ENCODE assay signal across 8 cellular contexts in the genomic region with DNA sequence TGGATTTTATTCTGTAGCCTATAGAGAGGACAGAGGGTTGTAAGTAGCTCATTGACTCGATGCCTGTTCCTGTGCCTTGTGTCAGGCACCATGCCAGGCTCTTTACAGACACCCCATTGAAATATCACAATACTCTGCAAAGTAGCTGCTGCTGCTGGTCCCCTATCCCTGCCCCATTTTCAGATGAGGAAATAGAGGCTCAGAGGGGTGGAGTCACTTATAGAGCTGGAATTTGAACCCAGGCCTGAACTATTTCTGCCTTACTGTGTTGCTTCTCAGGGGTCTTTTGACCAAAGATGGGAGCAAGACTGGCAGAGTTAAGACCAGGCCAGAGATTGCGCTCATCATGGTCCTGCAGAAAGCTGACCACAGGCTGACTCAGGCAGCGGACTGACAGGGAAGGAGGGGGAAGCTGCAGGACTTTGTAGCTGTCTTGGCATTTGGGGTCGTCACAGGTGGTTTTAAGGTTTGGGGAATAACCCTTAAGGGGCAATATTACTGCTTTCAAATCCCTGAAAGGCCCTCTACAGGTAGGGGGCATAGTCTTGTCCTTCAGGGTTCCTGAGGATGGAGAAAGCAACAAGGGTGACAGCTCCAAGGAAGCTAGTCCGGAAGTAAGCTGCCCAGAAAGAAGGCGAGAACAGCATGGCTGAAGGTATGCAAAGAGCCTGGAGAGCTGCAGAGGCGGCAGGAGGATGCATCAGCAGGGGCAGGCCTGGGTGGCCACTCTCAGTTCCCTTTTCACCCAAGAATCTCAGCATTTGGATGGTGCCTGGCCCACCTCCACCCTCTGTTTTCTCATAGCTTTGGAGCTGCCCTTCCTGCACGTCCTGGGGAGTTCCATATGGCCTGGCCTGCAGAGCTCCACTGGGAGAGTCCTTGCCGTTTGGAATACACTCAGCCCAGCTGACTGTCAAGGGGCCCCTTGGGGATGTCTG. TPM values are rescaled to one million over a fixed set of nuclear protein-coding genes. Genes with fewer than 3 reads are reported as not detected.
DNase-seq lines count a peak whose midpoint lies in the region; ATAC-seq and TF ChIP-seq lines count a peak whose summit lies in the region.

No MANE protein-coding gene starts in this region.

- H3K4me1 Mint-ChIP-seq in chondrocyte (ENCODE audit: low read depth), result peaks cover 72% of the 10 kb centered on the region

- ATAC-seq in GM21423 (IDR thresholded peaks at IDR 0.05; ENCODE audit: unreplicated experiment), result peak; percentile 81
- peak; percentile 68 for ATAC-seq in HG03571 (IDR thresholded peaks at IDR 0.05; ENCODE audit: unreplicated experiment)
- no peak for ATAC-seq in activated naive CD4-positive, alpha-beta T cell treated with anti-CD3 and anti-CD28 coated beads, Interleukin-2, amount 50 U/mL, for 72 hours

- H3K27ac Mint-ChIP-seq in chondrocyte (ENCODE audit: unreplicated experiment), result peak overlapping the region; percentile 89
- no peak overlapping the region for H3K27ac Mint-ChIP-seq in activated naive CD4-positive, alpha-beta T cell treated with anti-CD3 and anti-CD28 coated beads, Interleukin-2, amount 50 U/mL, for 72 hours

- peak overlapping the region; percentile 81 for H3K4me3 Mint-ChIP-seq in chondrocyte (ENCODE audit: unreplicated experiment)

- no peaks in the 10 kb centered on the region for H3K27me3 Mint-ChIP-seq in chondrocyte (ENCODE audit: low read depth)

- no peaks in the 10 kb centered on the region for H3K9me3 Mint-ChIP-seq in chondrocyte (ENCODE audit: low read depth)
- no peaks in the 10 kb centered on the region for H3K9me3 Mint-ChIP-seq in activated naive CD4-positive, alpha-beta T cell treated with anti-CD3 and anti-CD28 coated beads, Interleukin-2, amount 50 U/mL, for 72 hours

- peaks cover 2% of the 10 kb centered on the region for H3K36me3 Mint-ChIP-seq in chondrocyte (ENCODE audit: low read depth)
- H3K36me3 Mint-ChIP-seq in activated naive CD4-positive, alpha-beta T cell treated with anti-CD3 and anti-CD28 coated beads, Interleukin-2, amount 50 U/mL, for 72 hours, result no peaks in the 10 kb centered on the region

- DNase-seq in CD1c-positive myeloid dendritic cell (ENCODE audit: extremely low spot score), result peak; percentile 91
- DNase-seq in chondrocyte (ENCODE audit: low spot score), result no peak
- DNase-seq in nucleus accumbens (lab: John Stamatoyannopoulos, UW), result peak in 33 of 56 donors; percentile 20 to 75 (median 57)
- no peak for DNase-seq in activated CD4-positive, CD25-positive, alpha-beta regulatory T cell (lab: John Stamatoyannopoulos, UW)
- DNase-seq in activated naive CD4-positive, alpha-beta T cell treated with anti-CD3 and anti-CD28 coated beads, Interleukin-2, amount 50 U/mL, for 72 hours (ENCODE audit: low spot score in 2 of 2), result no peak
- DNase-seq in activated naive CD4-positive, alpha-beta T cell treated with Interleukin-2 at 50 U/mL for 16 hours, result no peak

- TF ChIP-seq CTCF in chondrocyte (IDR thresholded peaks at IDR 0.05), result peak; percentile 13

RNA-seq across cellular contexts. Expression of a gene that starts 18.3 kb away (rescaled TPM):
- 223 to 229 TPM (median 228 TPM) in 3 replicates for total RNA-seq in chondrocyte
- 1 to 10 TPM in 1 of 2 donors, under 1 TPM in 1; 0.87 to 4.5 TPM for total RNA-seq in activated naive CD4-positive, alpha-beta T cell treated with anti-CD3 and anti-CD28 coated beads, Interleukin-2, amount 50 U/mL, for 72 hours

RNA-seq across cellular contexts. Expression of a gene that starts 40.1 kb away (rescaled TPM):
- 1,092 to 1,234 TPM (median 1,121 TPM) in 3 replicates for total RNA-seq in chondrocyte
- total RNA-seq in activated naive CD4-positive, alpha-beta T cell treated with anti-CD3 and anti-CD28 coated beads, Interleukin-2, amount 50 U/mL, for 72 hours, result 1,000 to 10,000 TPM; 2,876 to 3,412 TPM

Comparison
In these comparisons a context has a peak if more than half of its experiments do, and no peak if none do; other contexts are left out.
1. DNase-seq: peak in CD1c-positive myeloid dendritic cell (single experiment) and nucleus accumbens (33 of 56); none in chondrocyte (single experiment), activated CD4-positive, CD25-positive, alpha-beta regulatory T cell (0 of 4), activated naive CD4-positive, alpha-beta T cell treated with anti-CD3 and anti-CD28 coated beads, Interleukin-2, amount 50 U/mL, for 72 hours (0 of 2) and activated naive CD4-positive, alpha-beta T cell treated with Interleukin-2 at 50 U/mL for 16 hours (single experiment).
2. ATAC-seq: peak in GM21423 (single experiment) and HG03571 (single experiment); none in activated naive CD4-positive, alpha-beta T cell treated with anti-CD3 and anti-CD28 coated beads, Interleukin-2, amount 50 U/mL, for 72 hours (0 of 2).
3. RNA of a gene that starts 18.3 kb away (total RNA-seq): 223 to 229 TPM in chondrocyte; 0.87 to 4.5 TPM in activated naive CD4-positive, alpha-beta T cell treated with anti-CD3 and anti-CD28 coated beads, Interleukin-2, amount 50 U/mL, for 72 hours; every median in the first group is over 10 times any median in the second.